Comparison of ENCODE assay signal across 21 cellular contexts in the genomic region with DNA sequence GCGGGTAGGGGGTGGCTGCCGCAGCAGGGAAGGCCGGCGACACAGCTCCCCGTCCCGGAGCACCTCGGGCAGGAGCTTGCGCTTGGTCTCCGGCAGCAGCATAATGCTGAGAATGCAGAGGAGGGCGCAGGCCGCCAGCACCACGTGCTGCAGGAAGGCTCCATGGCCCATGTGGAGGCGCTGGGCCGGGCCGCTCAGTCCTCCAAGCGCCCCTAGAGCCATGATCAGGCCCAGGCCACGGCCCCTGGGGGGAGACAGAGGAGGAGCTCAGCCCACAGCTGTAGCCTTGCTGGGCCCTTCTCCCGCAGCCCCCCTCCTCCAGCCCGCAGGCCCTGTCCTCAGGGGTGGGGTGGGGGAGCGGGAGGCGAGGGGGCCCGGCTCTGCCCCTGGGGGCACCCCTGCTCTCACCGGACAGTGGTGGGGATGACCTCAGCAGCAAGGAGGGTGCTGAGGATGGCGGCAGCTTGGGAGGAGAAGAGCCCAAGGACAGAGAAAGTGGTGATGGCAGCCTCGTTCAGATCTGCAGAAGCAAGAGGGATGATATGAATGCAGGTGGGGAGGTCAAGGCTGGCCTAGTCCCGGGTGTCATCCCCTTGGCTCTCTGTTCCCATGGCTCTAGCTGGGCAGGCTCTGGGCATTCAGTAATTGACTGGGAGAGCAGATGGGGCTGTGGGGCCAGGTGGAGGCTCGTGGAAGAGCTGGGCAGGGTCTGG. TPM values are rescaled to one million over a fixed set of nuclear protein-coding genes. Genes with fewer than 3 reads are reported as not detected.
"Had no signal": no experiment of that assay in that cellular context is flagged by ENCODE, and none has a peak within 500 bp of the region (broad histone marks: within the 10 kb centered on the region; RNA-seq: fewer than 3 reads in every experiment).

No MANE protein-coding gene starts in this region.

- H3K27ac Mint-ChIP-seq: activated CD4-positive, alpha-beta T cell treated with anti-CD3 and anti-CD28 coated beads for 36 hours; activated CD8-positive, alpha-beta T cell treated with anti-CD3 and anti-CD28 coated beads for 36 hours; activated naive CD8-positive, alpha-beta T cell treated with anti-CD3 and anti-CD28 coated beads, Interleukin-2, amount 10 ng/mL, durations not matched to agents 7 days and 5 days; activated T-cell treated with anti-CD3 and anti-CD28 coated beads, Interleukin-2, amount 50 U/mL, for 72 hours had no signal

- H3K9me3 ChIP-seq: gastrocnemius medialis, prostate gland, stomach, thoracic aorta, uterus had no signal

- H3K27me3 ChIP-seq: hepatocyte, uterus had no signal

- H3K79me2 ChIP-seq: hepatocyte had no signal

- H3K4me1 ChIP-seq: prostate gland, uterus had no signal

- DNase-seq: activated CD4-positive, alpha-beta T cell treated with anti-CD3 and anti-CD28 coated beads for 36 hours; activated CD8-positive, alpha-beta memory T cell treated with anti-CD3 and anti-CD28 coated beads, Interleukin-2, amount 50 U/mL, for 4 hours; activated CD8-positive, alpha-beta T cell treated with anti-CD3 and anti-CD28 coated beads for 36 hours; activated naive CD8-positive, alpha-beta T cell treated with anti-CD3 and anti-CD28 coated beads, Interleukin-2, amount 10 ng/mL, durations not matched to agents 7 days and 5 days; activated T-cell treated with anti-CD3 and anti-CD28 coated beads, Interleukin-2, amount 50 U/mL, for 72 hours; anterior cingulate cortex; effector CD4-positive, alpha-beta T cell; gastrocnemius medialis; naive thymus-derived CD8-positive, alpha-beta T cell; nucleus accumbens; stimulated activated CD4-positive, alpha-beta T cell treated with anti-CD3 and anti-CD28 coated beads, Interleukin-12 subunit alpha, Interleukin-12 subunit beta, amount 100 ng/mL, for 4 hours; stomach; SW 1271; uterus had no signal

- H3K9me3 Mint-ChIP-seq: activated CD8-positive, alpha-beta T cell treated with anti-CD3 and anti-CD28 coated beads for 36 hours; activated naive CD8-positive, alpha-beta T cell treated with anti-CD3 and anti-CD28 coated beads, Interleukin-2, amount 10 ng/mL, durations not matched to agents 7 days and 5 days; naive thymus-derived CD8-positive, alpha-beta T cell had no signal

- ATAC-seq: activated CD4-positive, alpha-beta T cell treated with anti-CD3 and anti-CD28 coated beads for 36 hours; activated CD8-positive, alpha-beta T cell treated with anti-CD3 and anti-CD28 coated beads for 36 hours; activated T-cell treated with anti-CD3 and anti-CD28 coated beads, Interleukin-2, amount 50 U/mL, for 72 hours; gastrocnemius medialis; naive thymus-derived CD8-positive, alpha-beta T cell had no signal

- H3K4me2 ChIP-seq: hepatocyte had no signal

- FAIRE-seq: bronchial epithelial cell had no signal

- H2AFZ ChIP-seq: hepatocyte had no signal

- H3K27ac ChIP-seq: gastrocnemius medialis, hepatocyte, prostate gland, stomach, thoracic aorta, uterus, VCaP had no signal

- H3K4me3 ChIP-seq: gastrocnemius medialis, hepatocyte, lung, prostate gland, stomach, thoracic aorta, uterus had no signal

- H3K4me3 Mint-ChIP-seq: activated CD4-positive, alpha-beta T cell treated with anti-CD3 and anti-CD28 coated beads for 36 hours; activated CD8-positive, alpha-beta T cell treated with anti-CD3 and anti-CD28 coated beads for 36 hours; activated naive CD8-positive, alpha-beta T cell treated with anti-CD3 and anti-CD28 coated beads, Interleukin-2, amount 10 ng/mL, durations not matched to agents 7 days and 5 days; activated T-cell treated with anti-CD3 and anti-CD28 coated beads, Interleukin-2, amount 50 U/mL, for 72 hours; naive thymus-derived CD8-positive, alpha-beta T cell had no signal

- H3K36me3 ChIP-seq: gastrocnemius medialis, prostate gland, thoracic aorta, uterus had no signal

RNA-seq across cellular contexts. Expression of a gene that starts 18.1 kb away (rescaled TPM):
- total RNA-seq: activated CD4-positive, alpha-beta T cell treated with anti-CD3 and anti-CD28 coated beads for 36 hours; activated CD8-positive, alpha-beta T cell treated with anti-CD3 and anti-CD28 coated beads for 36 hours; activated naive CD8-positive, alpha-beta T cell treated with anti-CD3 and anti-CD28 coated beads, Interleukin-2, amount 10 ng/mL, durations not matched to agents 7 days and 5 days; mononuclear cell; naive thymus-derived CD8-positive, alpha-beta T cell had no signal
- polyA plus RNA-seq: naive thymus-derived CD8-positive, alpha-beta T cell had no signal

RNA-seq across cellular contexts. Expression of a gene that starts 25.8 kb away (rescaled TPM):
- total RNA-seq: activated CD4-positive, alpha-beta T cell treated with anti-CD3 and anti-CD28 coated beads for 36 hours; activated CD8-positive, alpha-beta T cell treated with anti-CD3 and anti-CD28 coated beads for 36 hours; activated T-cell treated with anti-CD3 and anti-CD28 coated beads, Interleukin-2, amount 50 U/mL, for 72 hours; bronchial epithelial cell; gastrocnemius medialis; hepatocyte; lung; mononuclear cell; naive thymus-derived CD8-positive, alpha-beta T cell; prostate gland; stomach; thoracic aorta; uterus had no signal
- polyA plus RNA-seq: hepatocyte; lung; naive thymus-derived CD8-positive, alpha-beta T cell; stomach had no signal

RNA-seq across cellular contexts. Expression of a gene that starts 30.0 kb away (rescaled TPM):
- total RNA-seq: activated CD4-positive, alpha-beta T cell treated with anti-CD3 and anti-CD28 coated beads for 36 hours; activated CD8-positive, alpha-beta T cell treated with anti-CD3 and anti-CD28 coated beads for 36 hours; activated naive CD8-positive, alpha-beta T cell treated with anti-CD3 and anti-CD28 coated beads, Interleukin-2, amount 10 ng/mL, durations not matched to agents 7 days and 5 days; bronchial epithelial cell; hepatocyte; naive thymus-derived CD8-positive, alpha-beta T cell had no signal
- polyA plus RNA-seq: naive thymus-derived CD8-positive, alpha-beta T cell had no signal
